In genomic region chr4:173500841-173501591, GRCh38 we compare ENCODE assay signal across 9 cellular contexts. TPM values are rescaled to one million over a fixed set of nuclear protein-coding genes. Genes with fewer than 3 reads are reported as not detected.
A peak's percentile ranks its signal among the peaks of the same experiment; 100 is the strongest.
DNase-seq lines count a peak whose midpoint lies in the region; ATAC-seq lines count a peak whose summit lies in the region.
"Had no signal": no experiment of that assay in that cellular context is flagged by ENCODE, and none has a peak within 500 bp of the region (broad histone marks: within the 10 kb centered on the region; RNA-seq: fewer than 3 reads in every experiment).

No MANE protein-coding gene starts in this region.

- no peaks in the 10 kb centered on the region for H3K9me3 Mint-ChIP-seq in central memory CD8-positive, alpha-beta T cell

- no peaks in the 10 kb centered on the region for H3K9me3 ChIP-seq in mucosa of rectum (ENCODE audit: control insufficient read depth in 2 of 2, low read length in 2 of 2)

- peak overlapping the region; percentile 49 for H3K4me3 Mint-ChIP-seq in central memory CD8-positive, alpha-beta T cell

- H3K27ac Mint-ChIP-seq in central memory CD8-positive, alpha-beta T cell (ENCODE audit: low read depth) = no peak overlapping the region

- H3K36me3 ChIP-seq in mucosa of rectum (ENCODE audit: control insufficient read depth in 2 of 2, insufficient read depth in 2 of 2, low read length in 2 of 2) (no peaks in the 10 kb centered on the region), urinary bladder (ENCODE audit: insufficient read depth) (no peaks in the 10 kb centered on the region)

- DNase-seq in stimulated activated CD4-positive, alpha-beta T cell treated with anti-CD3 and anti-CD28 coated beads, Interleukin-4, amount 100 ng/mL, for 1 hour = peak; percentile 22
- DNase-seq in stimulated activated CD4-positive, alpha-beta T cell treated with anti-CD3 and anti-CD28 coated beads, Interleukin-2, amount 100 ng/mL, for 48 hours = no peak
- DNase-seq in central memory CD8-positive, alpha-beta T cell (ENCODE audit: low spot score in 2 of 2) = no peak
- DNase-seq in NCI-H1092 (lab: John Stamatoyannopoulos, UW) (no peak), DMS 273 (lab: John Stamatoyannopoulos, UW; ENCODE audit: unreplicated experiment) (no peak), NCI-H446 treated with DMSO at 0.1 percent for 48 hours (lab: John Stamatoyannopoulos, UW) (no peak)
- DNase-seq: NCI-H1694 treated with DMSO at 0.1 percent for 48 hours had no signal

- peak overlapping the region; percentile 4 to 48 for H3K4me3 ChIP-seq in mucosa of rectum (ENCODE audit: low read length in 2 of 2)
- peak overlapping the region; percentile 8 for H3K4me3 ChIP-seq in urinary bladder (ENCODE audit: low read depth, low read length)

- H3K27ac ChIP-seq in mucosa of rectum (ENCODE audit: low read depth in 2 of 2, low read length in 2 of 2) (no peak overlapping the region), urinary bladder (ENCODE audit: low read depth) (no peak overlapping the region)

- peaks cover 71% of the 10 kb centered on the region for H3K27me3 Mint-ChIP-seq in central memory CD8-positive, alpha-beta T cell

- H3K4me1 ChIP-seq in mucosa of rectum (ENCODE audit: control insufficient read depth in 2 of 2, insufficient read depth in 2 of 2, low read length in 2 of 2) (no peaks in the 10 kb centered on the region), urinary bladder (ENCODE audit: insufficient read depth) (no peaks in the 10 kb centered on the region)

- ATAC-seq in central memory CD8-positive, alpha-beta T cell (replicated peaks; ENCODE audit: extremely low read depth, poor library complexity, severe bottlenecking) = no peak

- H3K9ac ChIP-seq in mucosa of rectum (ENCODE audit: low read depth in 1 of 2, low read length in 2 of 2) = no peak overlapping the region

- H3K27me3 ChIP-seq in mucosa of rectum (ENCODE audit: control insufficient read depth in 2 of 2, insufficient read depth in 2 of 2, low read length in 2 of 2) = peaks cover 13 to 24% of the 10 kb centered on the region in 2 donors

- WGBS in urinary bladder = 43% methylated on average over 48 of the region's 48 CpGs

- no peaks in the 10 kb centered on the region for H3K4me1 Mint-ChIP-seq in central memory CD8-positive, alpha-beta T cell

- no peaks in the 10 kb centered on the region for H3K36me3 Mint-ChIP-seq in central memory CD8-positive, alpha-beta T cell (ENCODE audit: insufficient read depth)

RNA-seq across cellular contexts. Expression of gene HAND2, which starts 29.0 kb away (rescaled TPM):
- 14.5 TPM for total RNA-seq in urinary bladder
- polyA plus RNA-seq in urinary bladder = 75.1 TPM
